In genomic region chr5:172714491-172715420, GRCh38 we compare ENCODE assay signal across 2 cellular contexts.
TF ChIP-seq lines count a peak whose summit lies in the region.

No MANE protein-coding gene starts in this region.

TF ChIP-seq in IMR-90, 13 proteins besides CTCF, POLR2A, EP300 and RAD21:
- no peak for TF ChIP-seq BHLHE40 (IDR thresholded peaks at IDR 0.05; ENCODE audit: low read depth, low read length)
- peak; percentile 44 for TF ChIP-seq SMC3 (IDR thresholded peaks at IDR 0.05; ENCODE audit: low read depth, low read length)
- no peak for TF ChIP-seq MXI1 (IDR thresholded peaks at IDR 0.05; ENCODE audit: borderline replicate concordance, low read depth, low read length)
- TF ChIP-seq USF2 (IDR thresholded peaks at IDR 0.05; ENCODE audit: low read depth, low read length): no peak
- no peak for TF ChIP-seq MAFK (IDR thresholded peaks at IDR 0.05; ENCODE audit: low read depth, low read length)
- no peak for TF ChIP-seq NFE2L2 (IDR thresholded peaks at IDR 0.05; ENCODE audit: low read depth, low read length)
- no peak for TF ChIP-seq RFX5 (IDR thresholded peaks at IDR 0.05; ENCODE audit: low read depth, low read length)
- no peak for TF ChIP-seq CHD1 (IDR thresholded peaks at IDR 0.05; ENCODE audit: low read depth, low read length)
- TF ChIP-seq CEBPB (IDR thresholded peaks at IDR 0.05; ENCODE audit: low read depth, low read length): no peak
- no peak for TF ChIP-seq FOS (IDR thresholded peaks at IDR 0.05; ENCODE audit: low read depth, low read length)
- peak; percentile 64; the same call in 1 of the 2 replicates for TF ChIP-seq MAZ (IDR thresholded peaks at IDR 0.05; ENCODE audit: borderline replicate concordance, low read depth, low read length)
- no peak for TF ChIP-seq ELK1 (IDR thresholded peaks at IDR 0.05; ENCODE audit: borderline replicate concordance, low read depth, low read length)
- no peak for TF ChIP-seq RCOR1 (IDR thresholded peaks at IDR 0.05; ENCODE audit: insufficient replicate concordance, low read length)

TF ChIP-seq in SK-N-SH treated with all-trans-retinoic acid at 6 μM for 48 hours, 23 proteins besides CTCF, POLR2A, EP300 and RAD21:
- TF ChIP-seq ZNF70 (CRISPR knock-in tag; IDR thresholded peaks at IDR 0.05) (no peak), ZNF565 (CRISPR knock-in tag; conservative IDR thresholded peaks at IDR 0.05; ENCODE audit: low read depth) (no peak), TOX (CRISPR knock-in tag; IDR thresholded peaks at IDR 0.05; ENCODE audit: borderline replicate concordance) (no peak), CSRNP3 (CRISPR knock-in tag; IDR thresholded peaks at IDR 0.05) (no peak), ZC3H10 (CRISPR knock-in tag; IDR thresholded peaks at IDR 0.05) (no peak), ZNF8 (CRISPR knock-in tag; IDR thresholded peaks at IDR 0.05) (no peak), ESRRG (CRISPR knock-in tag; IDR thresholded peaks at IDR 0.05) (no peak)
